Comparison of ENCODE assay signal across 8 cellular contexts in the genomic region with DNA sequence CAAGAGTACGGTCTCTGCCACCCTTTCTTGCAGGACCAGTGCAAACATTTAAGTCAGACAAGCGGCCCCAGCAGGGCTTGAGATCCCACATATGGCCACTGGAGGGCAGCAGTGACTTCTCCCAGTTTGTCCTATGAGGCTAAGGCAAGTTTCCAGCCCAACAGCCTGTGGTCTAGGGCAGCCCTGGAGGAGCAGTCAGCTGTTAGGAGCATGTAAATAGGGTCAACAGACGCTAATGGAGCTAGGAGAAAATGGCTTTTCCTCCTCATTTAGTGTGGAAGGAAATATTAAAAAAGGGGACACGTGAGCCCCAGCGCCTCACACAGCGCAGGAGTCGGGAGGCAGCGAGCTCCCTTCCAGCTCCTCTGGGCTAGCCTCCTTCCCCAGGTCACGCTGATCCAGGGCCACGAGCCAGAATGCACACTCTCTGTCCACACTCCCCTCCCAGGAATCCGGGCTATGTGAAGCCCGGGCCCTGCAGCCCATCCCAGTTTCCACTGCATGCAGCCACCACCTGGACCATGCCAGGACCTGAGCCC.
DNase-seq lines count a peak whose midpoint lies in the region; ATAC-seq and TF ChIP-seq lines count a peak whose summit lies in the region.

No MANE protein-coding gene starts in this region.

- H3K4me3 ChIP-seq in SK-N-MC, result no peak overlapping the region
- H3K4me3 ChIP-seq in trophoblast cell (ENCODE audit: low read depth, low read length), result no peak overlapping the region
- peak overlapping the region in 1 of 2 donors; percentile 21 for H3K4me3 ChIP-seq in tibial artery

- peak overlapping the region; percentile 40 for H2BK120ac ChIP-seq in trophoblast cell (ENCODE audit: insufficient read depth, low read length, poor library complexity)

- peak overlapping the region; percentile 36 for H3K4me2 ChIP-seq in trophoblast cell (ENCODE audit: low read length)

- peak overlapping the region; percentile 12 for H3K4ac ChIP-seq in trophoblast cell (ENCODE audit: low read depth, low read length)

- H4K12ac ChIP-seq in trophoblast cell (ENCODE audit: low read depth, low read length), result no peak overlapping the region

- no peak overlapping the region for H2AK5ac ChIP-seq in trophoblast cell (ENCODE audit: low read length)

- ATAC-seq in GM21717 (IDR thresholded peaks at IDR 0.05; ENCODE audit: unreplicated experiment), result peak; percentile 69

- H3K14ac ChIP-seq in trophoblast cell (ENCODE audit: low read length), result peak overlapping the region; percentile 73

- peak overlapping the region; percentile 8 for H3K18ac ChIP-seq in trophoblast cell (ENCODE audit: low read length)

- peaks cover 33 to 34% of the 10 kb centered on the region in 2 experiments for H3K4me1 ChIP-seq in trophoblast cell (ENCODE audit: control insufficient read depth in 1 of 2, insufficient read depth in 2 of 2, low read length in 2 of 2)
- H3K4me1 ChIP-seq in tibial artery, result peaks cover 0 to 49% (median 32%) of the 10 kb centered on the region in 4 donors

- H3K27me3 ChIP-seq in trophoblast cell (ENCODE audit: insufficient read depth, low read length) (no peaks in the 10 kb centered on the region), tibial artery (no peaks in the 10 kb centered on the region)

- peak overlapping the region; percentile 75 for H2BK5ac ChIP-seq in trophoblast cell (ENCODE audit: low read depth, low read length, poor library complexity)

- H4K91ac ChIP-seq in trophoblast cell (ENCODE audit: low read depth, low read length), result peak overlapping the region; percentile 90

- no peaks in the 10 kb centered on the region for H3K9me3 ChIP-seq in SK-N-MC (ENCODE audit: low read depth, low read length)
- H3K9me3 ChIP-seq in trophoblast cell (ENCODE audit: insufficient read depth, low read depth, low read length), result no peaks in the 10 kb centered on the region
- no peaks in the 10 kb centered on the region for H3K9me3 ChIP-seq in tibial artery

- H3K79me2 ChIP-seq in trophoblast cell (ENCODE audit: control insufficient read depth, insufficient read depth, low read length, poor library complexity), result peaks cover 5% of the 10 kb centered on the region

- peak; percentile 70 for DNase-seq in COR-L47 (lab: John Stamatoyannopoulos, UW)
- DNase-seq in MV-4-11 (lab: John Stamatoyannopoulos, UW), result peak; percentile 87
- DNase-seq in SK-N-MC (ENCODE audit: low read depth, low spot score), result peak; percentile 88
- DNase-seq in activated naive CD4-positive, alpha-beta T cell treated with anti-CD3 and anti-CD28 coated beads, Interleukin-2, amount 50 U/mL, for 16 hours, result peak; percentile 71
- peak; percentile 47 to 95 (median 89) for DNase-seq in head of caudate nucleus
- peak; percentile 99 to 100 for DNase-seq in trophoblast cell
- peak; percentile 95 to 97 for DNase-seq in tibial artery

- H3K27ac ChIP-seq in SK-N-MC (no peak overlapping the region), trophoblast cell (ENCODE audit: low read depth, low read length) (peak overlapping the region; percentile 82), tibial artery (peak overlapping the region; percentile 68 to 85)

- peak overlapping the region; percentile 41 for H2AFZ ChIP-seq in trophoblast cell (ENCODE audit: insufficient read depth, low read length, poor library complexity)

- peak; percentile 86 to 98 for TF ChIP-seq CTCF in tibial artery (IDR thresholded peaks at IDR 0.05)

- H4K8ac ChIP-seq in trophoblast cell (ENCODE audit: low read depth, low read length), result peak overlapping the region; percentile 3

- intact Hi-C loops in head of caudate nucleus (cut with DNase I), result loop anchor here (5.0 kb wide), 1 partner anchor 191 kb away; a partner anchor contains a TSS
- intact Hi-C loops in tibial artery (cut with DNase I; ENCODE audit: low total_unique reads), result loop anchor here (2.0 to 10.0 kb wide), 2 partner anchors 37 to 317 kb away; no protein-coding TSS in a partner anchor

- H3K23ac ChIP-seq in trophoblast cell (ENCODE audit: low read length), result no peak overlapping the region

- H3K9ac ChIP-seq in SK-N-MC (ENCODE audit: insufficient read length) (no peak overlapping the region), trophoblast cell (ENCODE audit: low read length) (no peak overlapping the region)

- H2BK12ac ChIP-seq in trophoblast cell (ENCODE audit: low read length), result peak overlapping the region; percentile 19

- WGBS in trophoblast cell (ENCODE audit: extremely low coverage, insufficient coverage, insufficient read length), result no CpG with 5 or more reads among the region's 12 CpGs

- H3K36me3 ChIP-seq in SK-N-MC (ENCODE audit: insufficient read depth, low read length), result no peaks in the 10 kb centered on the region
- peaks cover 0 to 4% of the 10 kb centered on the region in 2 experiments for H3K36me3 ChIP-seq in trophoblast cell (ENCODE audit: control insufficient read depth in 1 of 2, insufficient read depth in 2 of 2, low read length in 2 of 2)
- H3K36me3 ChIP-seq in tibial artery, result no peaks in the 10 kb centered on the region

- peaks cover 51% of the 10 kb centered on the region for H3K79me1 ChIP-seq in trophoblast cell (ENCODE audit: low read length)
